In genomic region chr5:9316733-9317132, GRCh38 we compare ENCODE assay signal across 20 cellular contexts.
DNase-seq lines count a peak whose midpoint lies in the region; ATAC-seq, FAIRE-seq and TF ChIP-seq lines count a peak whose summit lies in the region.
"Had no signal": no experiment of that assay in that cellular context is flagged by ENCODE, and none has a peak within 500 bp of the region (broad histone marks: within the 10 kb centered on the region; RNA-seq: fewer than 3 reads in every experiment).

No MANE protein-coding gene starts in this region.

- TF ChIP-seq CTCF in bronchial epithelial cell (IDR thresholded peaks at IDR 0.05; ENCODE audit: insufficient read depth, low read length, severe bottlenecking) (no peak), neural crest cell (conservative IDR thresholded peaks at IDR 0.05) (no peak)
- no peak for TF ChIP-seq CTCF in activated CD8-positive, alpha-beta T cell treated with anti-CD3 and anti-CD28 coated beads for 36 hours (IDR thresholded peaks at IDR 0.05)

- DNase-seq in SIG-M5 treated with dmso at 0.1 percent for 504 hours (lab: John Stamatoyannopoulos, UW; ENCODE audit: unreplicated experiment): peak; percentile 15
- DNase-seq in SIG-M5 (lab: John Stamatoyannopoulos, UW): no peak
- DNase-seq in bronchial epithelial cell (ENCODE audit: low read depth): peak; percentile 45
- DNase-seq in neural crest cell (ENCODE audit: low read depth, low spot score): no peak
- DNase-seq in H54 (ENCODE audit: insufficient read length, low spot score): no peak
- no peak for DNase-seq in activated CD8-positive, alpha-beta T cell treated with anti-CD3 and anti-CD28 coated beads for 36 hours
- no peak for DNase-seq in NCI-H446 treated with DMSO at 0.1 percent for 48 hours (lab: John Stamatoyannopoulos, UW)
- DNase-seq: 8988T, DMS 273 treated with DMSO at 0.1 percent for 48 hours, DND-41, HCEC 1CT, Kasumi-1, MM.1S, NCI-H1092, NCI-H146, NCI-H2029 treated with DMSO at 0.1 percent for 48 hours, NCI-H524 had no signal

- intact Hi-C loops in activated CD8-positive, alpha-beta T cell treated with anti-CD3 and anti-CD28 coated beads for 36 hours (cut with micrococcal nuclease): no loop called here

- H3K27ac Mint-ChIP-seq in neural crest cell (ENCODE audit: unreplicated experiment): peak overlapping the region; percentile 81
- H3K27ac Mint-ChIP-seq in activated CD8-positive, alpha-beta T cell treated with anti-CD3 and anti-CD28 coated beads for 36 hours: no peak overlapping the region
- H3K27ac Mint-ChIP-seq: CD14-positive monocyte had no signal

- H3K36me3 Mint-ChIP-seq in neural crest cell (ENCODE audit: low read depth): peaks cover 5% of the 10 kb centered on the region
- no peaks in the 10 kb centered on the region for H3K36me3 Mint-ChIP-seq in activated CD8-positive, alpha-beta T cell treated with anti-CD3 and anti-CD28 coated beads for 36 hours (ENCODE audit: low read depth)
- H3K36me3 Mint-ChIP-seq: CD14-positive monocyte had no signal

- FAIRE-seq in bronchial epithelial cell (lab: Jason Lieb, UNC) (no peak), H54 (lab: Jason Lieb, UNC) (no peak)

- H3K4me3 ChIP-seq in bronchial epithelial cell (ENCODE audit: low read depth, low read length): no peak overlapping the region

- no peak for ATAC-seq in GM18873 (IDR thresholded peaks at IDR 0.05; ENCODE audit: low FRiP score, unreplicated experiment)
- no peak for ATAC-seq in activated CD8-positive, alpha-beta T cell treated with anti-CD3 and anti-CD28 coated beads for 36 hours
- ATAC-seq: Panc1 had no signal

- no peak overlapping the region for H3K4me3 Mint-ChIP-seq in neural crest cell
- H3K4me3 Mint-ChIP-seq in activated CD8-positive, alpha-beta T cell treated with anti-CD3 and anti-CD28 coated beads for 36 hours: no peak overlapping the region
- H3K4me3 Mint-ChIP-seq: CD14-positive monocyte had no signal

- POLR2A ChIA-PET in activated CD8-positive, alpha-beta T cell treated with anti-CD3 and anti-CD28 coated beads for 36 hours (lab: Charles Lee): no interaction called here

- H3K9me3 Mint-ChIP-seq in neural crest cell: no peaks in the 10 kb centered on the region
- no peaks in the 10 kb centered on the region for H3K9me3 Mint-ChIP-seq in activated CD8-positive, alpha-beta T cell treated with anti-CD3 and anti-CD28 coated beads for 36 hours

- TF ChIP-seq POLR2A in H54 (IDR thresholded peaks at IDR 0.05; ENCODE audit: low read depth, low read length): no peak

- no peaks in the 10 kb centered on the region for H3K27me3 ChIP-seq in bronchial epithelial cell (ENCODE audit: control insufficient read depth, insufficient read depth, low read length)

- no peaks in the 10 kb centered on the region for H3K27me3 Mint-ChIP-seq in neural crest cell (ENCODE audit: low read depth)
- no peaks in the 10 kb centered on the region for H3K27me3 Mint-ChIP-seq in activated CD8-positive, alpha-beta T cell treated with anti-CD3 and anti-CD28 coated beads for 36 hours

- no peaks in the 10 kb centered on the region for H3K36me3 ChIP-seq in bronchial epithelial cell (ENCODE audit: control insufficient read depth, insufficient read depth, low read length)

- CTCF ChIA-PET in activated CD8-positive, alpha-beta T cell treated with anti-CD3 and anti-CD28 coated beads for 36 hours (lab: Charles Lee): no interaction called here

- no peaks in the 10 kb centered on the region for H3K4me1 Mint-ChIP-seq in neural crest cell
- H3K4me1 Mint-ChIP-seq in activated CD8-positive, alpha-beta T cell treated with anti-CD3 and anti-CD28 coated beads for 36 hours (ENCODE audit: low read depth): no peaks in the 10 kb centered on the region
- H3K4me1 Mint-ChIP-seq: CD14-positive monocyte had no signal

Comparison
In these comparisons a context has a peak if more than half of its experiments do, and no peak if none do; other contexts are left out.
1. DNase-seq: peak in SIG-M5 treated with dmso at 0.1 percent for 504 hours (single experiment) and bronchial epithelial cell (single experiment); none in SIG-M5 (single experiment), neural crest cell (single experiment), H54 (single experiment), activated CD8-positive, alpha-beta T cell treated with anti-CD3 and anti-CD28 coated beads for 36 hours (single experiment) and NCI-H446 treated with DMSO at 0.1 percent for 48 hours (single experiment).